Comparison of ENCODE assay signal across 10 cellular contexts in genomic region chr17:43669971-43670644, GRCh38. TPM values are rescaled to one million over a fixed set of nuclear protein-coding genes. Genes with fewer than 3 reads are reported as not detected.
DNase-seq lines count a peak whose midpoint lies in the region; ATAC-seq, FAIRE-seq and TF ChIP-seq lines count a peak whose summit lies in the region.
"Had no signal": no experiment of that assay in that cellular context is flagged by ENCODE, and none has a peak within 500 bp of the region (broad histone marks: within the 10 kb centered on the region; RNA-seq: fewer than 3 reads in every experiment).

No MANE protein-coding gene starts in this region.

- no peak for TF ChIP-seq POLR2A in Peyer's patch (IDR thresholded peaks at IDR 0.05)

- TF ChIP-seq EP300 in Ishikawa (IDR thresholded peaks at IDR 0.05; ENCODE audit: borderline replicate concordance): peak; percentile 95

- no peak overlapping the region for H3K4me3 ChIP-seq in Peyer's patch
- no peak overlapping the region for H3K4me3 ChIP-seq in hepatocyte
- H3K4me3 ChIP-seq in small intestine (ENCODE audit: low read depth in 1 of 2, low read length in 2 of 2): no peak overlapping the region

- H4K20me1 ChIP-seq in hepatocyte (ENCODE audit: insufficient read depth, poor library complexity, severe bottlenecking): no peaks in the 10 kb centered on the region

- H3K27me3 ChIP-seq in Peyer's patch: no peaks in the 10 kb centered on the region
- no peaks in the 10 kb centered on the region for H3K27me3 ChIP-seq in hepatocyte
- H3K27me3 ChIP-seq in small intestine (ENCODE audit: control insufficient read depth in 2 of 2, insufficient read depth in 2 of 2, low read length in 2 of 2): no peaks in the 10 kb centered on the region

- in situ Hi-C loops in G401 (cut with HindIII; ENCODE audit: low sequenced_read_pairs): no loop called here

- H2AFZ ChIP-seq in hepatocyte: peak overlapping the region; percentile 69

- DNase-seq in Peyer's patch (peak in 2 of 3 donors; percentile 67 to 75), hepatocyte (ENCODE audit: low spot score) (peak; percentile 61), small intestine (peak; percentile 78), HCEC 1CT (no peak), G401 (ENCODE audit: low spot score) (no peak)
- DNase-seq: activated CD4-positive, alpha-beta T cell treated with anti-CD3 and anti-CD28 coated beads, Interleukin-2, amount 50 U/mL, for 4 hours; erythroblast; left cardiac atrium had no signal

- no peaks in the 10 kb centered on the region for H3K79me2 ChIP-seq in hepatocyte

- H3K4me1 ChIP-seq in Peyer's patch (peaks cover 0 to 29% (median 3%) of the 10 kb centered on the region in 4 donors), hepatocyte (ENCODE audit: insufficient read depth) (peaks cover 46% of the 10 kb centered on the region), small intestine (ENCODE audit: control insufficient read depth in 2 of 2, insufficient read depth in 1 of 2, low read depth in 1 of 2, low read length in 1 of 2) (peaks cover 0 to 9% of the 10 kb centered on the region in 2 donors)

- WGBS in hepatocyte (ENCODE audit: low lambda C conversion rate, missing lambda C conversion rate): 38% methylated on average over 10 of the region's 10 CpGs
- WGBS in small intestine, 3 donors: 14 to 56% (median 22%) methylated on average over 10 of the region's 10 CpGs

- H3K27ac ChIP-seq in Peyer's patch: peak overlapping the region in 3 of 4 donors; percentile 40 to 79 (median 72)
- peak overlapping the region; percentile 93 for H3K27ac ChIP-seq in hepatocyte
- H3K27ac ChIP-seq in small intestine (ENCODE audit: low read depth in 1 of 2, low read length in 1 of 2): peak overlapping the region; percentile 72 to 80

- no peak for ATAC-seq in esophagus mucosa

- no peak for TF ChIP-seq RAD21 in Ishikawa (IDR thresholded peaks at IDR 0.05; ENCODE audit: low read depth)

- FAIRE-seq in small intestine (lab: Jason Lieb, UNC): no peak

- H3K9me3 ChIP-seq in Peyer's patch (no peaks in the 10 kb centered on the region), hepatocyte (ENCODE audit: low read depth) (no peaks in the 10 kb centered on the region), small intestine (ENCODE audit: control insufficient read depth, low read depth) (no peaks in the 10 kb centered on the region)

- H3K9me2 ChIP-seq in hepatocyte (replicated peaks; ENCODE audit: insufficient read depth): no peaks in the 10 kb centered on the region

- no peaks in the 10 kb centered on the region for H3K36me3 ChIP-seq in Peyer's patch
- H3K36me3 ChIP-seq in hepatocyte (replicated peaks; ENCODE audit: insufficient read depth, low read depth): no peaks in the 10 kb centered on the region
- H3K36me3 ChIP-seq in small intestine (ENCODE audit: control insufficient read depth in 2 of 2, insufficient read depth in 2 of 2, low read length in 2 of 2): no peaks in the 10 kb centered on the region

- no peak for TF ChIP-seq CTCF in Peyer's patch (IDR thresholded peaks at IDR 0.05)
- TF ChIP-seq CTCF in hepatocyte (IDR thresholded peaks at IDR 0.05; ENCODE audit: poor library complexity): no peak

- no peak overlapping the region for H3K4me2 ChIP-seq in hepatocyte

TF ChIP-seq in Ishikawa, 13 proteins besides CTCF, POLR2A, EP300 and RAD21:
- peak; percentile 65 for TF ChIP-seq MAX (IDR thresholded peaks at IDR 0.05)
- peak; percentile 98 for TF ChIP-seq TCF12 (IDR thresholded peaks at IDR 0.05; ENCODE audit: low read depth)
- peak; percentile 93 for TF ChIP-seq NFIC (IDR thresholded peaks at IDR 0.05)
- TF ChIP-seq, protein P1, sequence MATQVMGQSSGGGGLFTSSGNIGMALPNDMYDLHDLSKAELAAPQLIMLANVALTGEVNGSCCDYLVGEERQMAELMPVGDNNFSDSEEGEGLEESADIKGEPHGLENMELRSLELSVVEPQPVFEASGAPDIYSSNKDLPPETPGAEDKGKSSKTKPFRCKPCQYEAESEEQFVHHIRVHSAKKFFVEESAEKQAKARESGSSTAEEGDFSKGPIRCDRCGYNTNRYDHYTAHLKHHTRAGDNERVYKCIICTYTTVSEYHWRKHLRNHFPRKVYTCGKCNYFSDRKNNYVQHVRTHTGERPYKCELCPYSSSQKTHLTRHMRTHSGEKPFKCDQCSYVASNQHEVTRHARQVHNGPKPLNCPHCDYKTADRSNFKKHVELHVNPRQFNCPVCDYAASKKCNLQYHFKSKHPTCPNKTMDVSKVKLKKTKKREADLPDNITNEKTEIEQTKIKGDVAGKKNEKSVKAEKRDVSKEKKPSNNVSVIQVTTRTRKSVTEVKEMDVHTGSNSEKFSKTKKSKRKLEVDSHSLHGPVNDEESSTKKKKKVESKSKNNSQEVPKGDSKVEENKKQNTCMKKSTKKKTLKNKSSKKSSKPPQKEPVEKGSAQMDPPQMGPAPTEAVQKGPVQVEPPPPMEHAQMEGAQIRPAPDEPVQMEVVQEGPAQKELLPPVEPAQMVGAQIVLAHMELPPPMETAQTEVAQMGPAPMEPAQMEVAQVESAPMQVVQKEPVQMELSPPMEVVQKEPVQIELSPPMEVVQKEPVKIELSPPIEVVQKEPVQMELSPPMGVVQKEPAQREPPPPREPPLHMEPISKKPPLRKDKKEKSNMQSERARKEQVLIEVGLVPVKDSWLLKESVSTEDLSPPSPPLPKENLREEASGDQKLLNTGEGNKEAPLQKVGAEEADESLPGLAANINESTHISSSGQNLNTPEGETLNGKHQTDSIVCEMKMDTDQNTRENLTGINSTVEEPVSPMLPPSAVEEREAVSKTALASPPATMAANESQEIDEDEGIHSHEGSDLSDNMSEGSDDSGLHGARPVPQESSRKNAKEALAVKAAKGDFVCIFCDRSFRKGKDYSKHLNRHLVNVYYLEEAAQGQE (IDR thresholded peaks at IDR 0.05; ENCODE audit: low read depth): no peak
- peak; percentile 95 for TF ChIP-seq FOXM1 (IDR thresholded peaks at IDR 0.05; ENCODE audit: borderline replicate concordance, low read depth)
- peak; percentile 27; the same call in 1 of the 2 replicates for TF ChIP-seq CEBPB (IDR thresholded peaks at IDR 0.05)
- no peak for TF ChIP-seq CREB1 (IDR thresholded peaks at IDR 0.05; ENCODE audit: low read depth)
- TF ChIP-seq TEAD4 (IDR thresholded peaks at IDR 0.05): peak; percentile 84
- TF ChIP-seq USF1 (IDR thresholded peaks at IDR 0.05): no peak
- peak; percentile 90 for TF ChIP-seq EGR1 (IDR thresholded peaks at IDR 0.05)
- no peak for TF ChIP-seq TAF1 (IDR thresholded peaks at IDR 0.05; ENCODE audit: low read depth)
- no peak for TF ChIP-seq ZBTB7A (IDR thresholded peaks at IDR 0.05; ENCODE audit: low read depth)
- TF ChIP-seq YY1 (IDR thresholded peaks at IDR 0.05; ENCODE audit: low read depth): no peak

RNA-seq across cellular contexts. Expression of gene MEOX1, which starts 8.4 kb away (rescaled TPM):
- total RNA-seq in Peyer's patch: 1 to 10 TPM in 2 of 4 donors, under 1 TPM in 2; 0.54 to 3.3 (median 1.7) TPM
- 0.64 and 0.90 TPM in 2 replicates for total RNA-seq in hepatocyte
- 0.32 and 0.33 TPM in 2 replicates for polyA plus RNA-seq in hepatocyte
- 1 to 10 TPM in 1 of 3 donors, not detected in 2; 7.1 TPM for polyA plus RNA-seq in small intestine
- total RNA-seq in esophagus mucosa: 1.2 TPM
- 86.0 and 87.4 TPM in 2 replicates for total RNA-seq in G401 (2014; rRNA removed; shearing (Covaris generic))

Comparison
In these comparisons a context has a peak if more than half of its experiments do, and no peak if none do; other contexts are left out.
1. DNase-seq: peak in Peyer's patch (2 of 3), hepatocyte (single experiment) and small intestine (single experiment); none in HCEC 1CT (single experiment) and G401 (single experiment).
2. RNA of gene MEOX1, which starts 8.4 kb away (total RNA-seq): 86.0 to 87.4 TPM in G401; 0.54 to 3.3 TPM in Peyer's patch, 1.2 TPM in esophagus mucosa (single experiment) and 0.64 to 0.90 TPM in hepatocyte; every median in the first group is over 10 times any median in the second.
3. Peak in every context shown above with its lines, with median percentiles within 50 percentile points of each other: H3K27ac ChIP-seq.